In the genomic region with DNA sequence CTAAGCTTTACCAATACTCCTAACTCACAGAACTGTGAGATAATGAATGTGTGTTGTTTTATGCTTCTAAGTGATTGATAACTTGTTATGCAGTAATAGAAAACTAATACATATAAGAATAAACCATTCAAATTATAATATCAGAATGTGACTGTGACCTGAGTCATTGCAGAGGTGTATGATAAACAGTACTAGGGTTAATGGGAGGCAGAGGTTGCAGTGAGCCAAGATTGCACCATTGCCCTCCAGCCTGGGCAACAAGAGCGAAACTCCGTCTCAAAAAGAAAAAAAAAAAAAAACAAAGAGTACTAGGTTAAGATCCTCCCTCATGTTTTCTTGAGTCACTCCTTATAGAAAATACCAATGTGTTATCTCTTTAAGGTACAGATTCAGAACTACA, we compare ENCODE assay signal across 29 cellular contexts.
"Had no signal": no experiment of that assay in that cellular context is flagged by ENCODE, and none has a peak within 500 bp of the region (broad histone marks: within the 10 kb centered on the region; RNA-seq: fewer than 3 reads in every experiment).

No MANE protein-coding gene starts in this region.

- ATAC-seq: effector memory CD8-positive, alpha-beta T cell; esophagus mucosa; foreskin keratinocyte; gastrocnemius medialis; gastroesophageal sphincter; heart left ventricle; heart right ventricle had no signal

- H3K9me3 Mint-ChIP-seq: dendritic cell treated with granulocyte-macrophage colony-stimulating factor and Interleukin-4, amounts not matched to agents 40 ng/mL and 50 ng/mL, for 4 days had no signal

- H3K27me3 Mint-ChIP-seq: dendritic cell treated with granulocyte-macrophage colony-stimulating factor and Interleukin-4, amounts not matched to agents 40 ng/mL and 50 ng/mL, for 4 days; effector memory CD8-positive, alpha-beta T cell had no signal

- H3K27ac ChIP-seq: colonic mucosa, coronary artery, dorsolateral prefrontal cortex, epithelial cell of prostate, esophagus muscularis mucosa, esophagus squamous epithelium, foreskin keratinocyte, gastrocnemius medialis, gastroesophageal sphincter, heart left ventricle, heart right ventricle had no signal

- H3K4me3 ChIP-seq: colonic mucosa, coronary artery, dorsolateral prefrontal cortex, esophagus muscularis mucosa, esophagus squamous epithelium, gastrocnemius medialis, gastroesophageal sphincter, heart left ventricle, heart right ventricle had no signal

- H3K36me3 ChIP-seq: colonic mucosa, esophagus muscularis mucosa, esophagus squamous epithelium, gastrocnemius medialis, gastroesophageal sphincter, heart left ventricle, heart right ventricle had no signal

- H3K27me3 ChIP-seq: colonic mucosa, dorsolateral prefrontal cortex, esophagus muscularis mucosa, esophagus squamous epithelium, foreskin keratinocyte, gastrocnemius medialis, gastroesophageal sphincter, heart left ventricle, heart right ventricle had no signal

- DNase-seq: colonic mucosa; cortex of kidney; dermis blood vessel endothelial cell; dorsolateral prefrontal cortex; effector CD4-positive, alpha-beta T cell; effector CD8-positive, alpha-beta T cell; effector memory CD4-positive, alpha-beta T cell; effector memory CD8-positive, alpha-beta T cell; endodermal cell; erythroblast; esophagus squamous epithelium; foreskin fibroblast; foreskin keratinocyte; foreskin melanocyte; gastrocnemius medialis; glutamatergic neuron; head of caudate nucleus; heart left ventricle; heart right ventricle had no signal

- FAIRE-seq: colon, endometrium, endothelial cell of umbilical vein, frontal cortex had no signal

- H3K27ac Mint-ChIP-seq: dendritic cell treated with granulocyte-macrophage colony-stimulating factor and Interleukin-4, amounts not matched to agents 40 ng/mL and 50 ng/mL, for 4 days; effector memory CD8-positive, alpha-beta T cell had no signal

- H3K9me3 ChIP-seq: colonic mucosa, esophagus muscularis mucosa, esophagus squamous epithelium, gastrocnemius medialis, gastroesophageal sphincter, heart left ventricle, heart right ventricle had no signal

- H3K4me3 Mint-ChIP-seq: dendritic cell treated with granulocyte-macrophage colony-stimulating factor and Interleukin-4, amounts not matched to agents 40 ng/mL and 50 ng/mL, for 4 days; effector memory CD8-positive, alpha-beta T cell; endodermal cell had no signal

- H3K4me1 ChIP-seq: colonic mucosa, esophagus muscularis mucosa, esophagus squamous epithelium, foreskin keratinocyte, gastrocnemius medialis, gastroesophageal sphincter had no signal
